In genomic region chr2:174108579-174108978, GRCh38 we compare ENCODE assay signal across 16 cellular contexts.
DNase-seq lines count a peak whose midpoint lies in the region; TF ChIP-seq lines count a peak whose summit lies in the region.
"Had no signal": no experiment of that assay in that cellular context is flagged by ENCODE, and none has a peak within 500 bp of the region (broad histone marks: within the 10 kb centered on the region; RNA-seq: fewer than 3 reads in every experiment).

No MANE protein-coding gene starts in this region.

- H3K4me3 ChIP-seq in AG10803 (ENCODE audit: low read length) (no peak overlapping the region), adipocyte (ENCODE audit: low read length) (no peak overlapping the region)
- H3K4me3 ChIP-seq: GM12878, GM23338, HAP-1 had no signal

- DNase-seq in AG10803 (ENCODE audit: low read depth) (peak; percentile 29), NCI-H146 (lab: John Stamatoyannopoulos, UW) (peak; percentile 74), adipocyte (ENCODE audit: low read depth) (peak; percentile 4), putamen (ENCODE audit: low spot score) (peak; percentile 59), NAMALWA (ENCODE audit: low spot score) (no peak), Kasumi-1 (lab: John Stamatoyannopoulos, UW) (no peak), NCI-H1105 (lab: John Stamatoyannopoulos, UW) (no peak)
- DNase-seq: ACHN; BE2C; CD4-positive, alpha-beta memory T cell; DMS79; IMR-90; KBM-7 had no signal

- no peak for TF ChIP-seq CTCF in AG10803 (conservative IDR thresholded peaks at IDR 0.05; ENCODE audit: low read length)

- no peaks in the 10 kb centered on the region for H3K27me3 ChIP-seq in adipocyte (replicated peaks; ENCODE audit: control insufficient read depth, insufficient read depth, low read length)
- H3K27me3 ChIP-seq: BE2C had no signal

- H3K9me3 ChIP-seq in adipocyte (ENCODE audit: control insufficient read depth, low read length), result no peaks in the 10 kb centered on the region
- H3K9me3 ChIP-seq: BE2C, HAP-1 had no signal

- no peak overlapping the region for H3K9ac ChIP-seq in adipocyte (ENCODE audit: low read length)

- H3K4me1 ChIP-seq in adipocyte (ENCODE audit: control insufficient read depth, insufficient read depth, low read length), result no peaks in the 10 kb centered on the region
- H3K4me1 ChIP-seq: BE2C had no signal

- H3K36me3 ChIP-seq in adipocyte (ENCODE audit: control insufficient read depth, insufficient read depth, low read length, severe bottlenecking), result peaks cover 7% of the 10 kb centered on the region
- H3K36me3 ChIP-seq: BE2C, HAP-1 had no signal

Comparison
In these comparisons a context has a peak if more than half of its experiments do, and no peak if none do; other contexts are left out.
1. DNase-seq: peak in AG10803 (single experiment), NCI-H146 (single experiment), adipocyte (single experiment) and putamen (single experiment); none in NAMALWA (single experiment), Kasumi-1 (0 of 2) and NCI-H1105 (single experiment).